In genomic region chr3:47362704-47363103, GRCh38 we compare ENCODE assay signal across 13 cellular contexts. TPM values are rescaled to one million over a fixed set of nuclear protein-coding genes. Genes with fewer than 3 reads are reported as not detected.
DNase-seq lines count a peak whose midpoint lies in the region; ATAC-seq and TF ChIP-seq lines count a peak whose summit lies in the region.
"Had no signal": no experiment of that assay in that cellular context is flagged by ENCODE, and none has a peak within 500 bp of the region (broad histone marks: within the 10 kb centered on the region; RNA-seq: fewer than 3 reads in every experiment).

No MANE protein-coding gene starts in this region.

- H3K9me2 ChIP-seq in Karpas-422 (replicated peaks; ENCODE audit: insufficient read depth, low read length) = no peaks in the 10 kb centered on the region
- H3K9me2 ChIP-seq: SK-N-SH had no signal

- H3K4me1 ChIP-seq in BLaER1 = peaks cover 14% of the 10 kb centered on the region
- peaks cover 7% of the 10 kb centered on the region; the same call in 1 of the 2 replicates for H3K4me1 ChIP-seq in Karpas-422 (ENCODE audit: low read length)
- H3K4me1 ChIP-seq: colonic mucosa had no signal

- peak overlapping the region; percentile 32; the same call in 1 of the 2 replicates for H2AFZ ChIP-seq in Karpas-422 (ENCODE audit: low read length)

- no peak overlapping the region for H3K9ac ChIP-seq in BLaER1
- H3K9ac ChIP-seq in Karpas-422 (ENCODE audit: low read length) = no peak overlapping the region
- H3K9ac ChIP-seq: SK-N-SH had no signal

- H3K9me3 ChIP-seq in BLaER1 (peaks cover 49% of the 10 kb centered on the region), Karpas-422 (ENCODE audit: low read length) (peaks cover 14% of the 10 kb centered on the region; the same call in 1 of the 2 replicates)
- H3K9me3 ChIP-seq: SK-N-SH had no signal

- H3K4me1 Mint-ChIP-seq in activated T-helper 2 cell treated with anti-CD3 and anti-CD28 coated beads, Interferon-gamma antibody, Interleukin-2, Interleukin-4, amounts not matched to agents 10 μg/mL and 5 μg/mL and 100 μg/mL, durations not matched to agents 14 hours and 24 hours and 36 hours (ENCODE audit: low read depth) = peaks cover 14% of the 10 kb centered on the region

- H3K27me3 Mint-ChIP-seq in activated T-helper 2 cell treated with anti-CD3 and anti-CD28 coated beads, Interferon-gamma antibody, Interleukin-2, Interleukin-4, amounts not matched to agents 10 μg/mL and 5 μg/mL and 100 μg/mL, durations not matched to agents 14 hours and 24 hours and 36 hours (ENCODE audit: low read depth) = no peaks in the 10 kb centered on the region

- no peak overlapping the region for H3K4me3 Mint-ChIP-seq in activated T-helper 2 cell treated with anti-CD3 and anti-CD28 coated beads, Interferon-gamma antibody, Interleukin-2, Interleukin-4, amounts not matched to agents 10 μg/mL and 5 μg/mL and 100 μg/mL, durations not matched to agents 14 hours and 24 hours and 36 hours (ENCODE audit: low read depth)

- H3K36me3 Mint-ChIP-seq in activated T-helper 2 cell treated with anti-CD3 and anti-CD28 coated beads, Interferon-gamma antibody, Interleukin-2, Interleukin-4, amounts not matched to agents 10 μg/mL and 5 μg/mL and 100 μg/mL, durations not matched to agents 14 hours and 24 hours and 36 hours (ENCODE audit: low read depth) = peaks cover 8% of the 10 kb centered on the region

- no peak for DNase-seq in Karpas-422
- no peak for DNase-seq in activated T-helper 2 cell treated with anti-CD3 and anti-CD28 coated beads, Interferon-gamma antibody, Interleukin-2, Interleukin-4, amounts not matched to agents 10 μg/mL and 5 μg/mL and 100 μg/mL, durations not matched to agents 14 hours and 24 hours and 36 hours (ENCODE audit: low spot score)
- DNase-seq in lung microvascular endothelial cell (ENCODE audit: low read depth in 2 of 2) = peak; percentile 82 to 84
- DNase-seq in GM10248 (ENCODE audit: extremely low spot score) = no peak
- DNase-seq: colonic mucosa; glutamatergic neuron; NCI-H226; SK-N-SH; stimulated activated CD4-positive, alpha-beta T cell treated with anti-CD3 and anti-CD28 coated beads, Interleukin-12 subunit alpha, Interleukin-12 subunit beta, amount 100 ng/mL, for 4 hours had no signal

- H3K27ac Mint-ChIP-seq in activated T-helper 2 cell treated with anti-CD3 and anti-CD28 coated beads, Interferon-gamma antibody, Interleukin-2, Interleukin-4, amounts not matched to agents 10 μg/mL and 5 μg/mL and 100 μg/mL, durations not matched to agents 14 hours and 24 hours and 36 hours = peak overlapping the region; percentile 2

- H4K20me1 ChIP-seq in BLaER1 = no peaks in the 10 kb centered on the region
- H4K20me1 ChIP-seq in Karpas-422 (ENCODE audit: insufficient read depth, low read depth, low read length) = no peaks in the 10 kb centered on the region

- no peaks in the 10 kb centered on the region for H3K27me3 ChIP-seq in BLaER1
- no peaks in the 10 kb centered on the region for H3K27me3 ChIP-seq in Karpas-422 (ENCODE audit: low read length)
- H3K27me3 ChIP-seq: colonic mucosa had no signal

- no peak for ATAC-seq in HG03342 (IDR thresholded peaks at IDR 0.05; ENCODE audit: unreplicated experiment)
- ATAC-seq in HG02885 (IDR thresholded peaks at IDR 0.05; ENCODE audit: poor library complexity, unreplicated experiment) = no peak
- no peak for ATAC-seq in GM19467 (IDR thresholded peaks at IDR 0.05; ENCODE audit: unreplicated experiment)

- H3K27ac ChIP-seq in BLaER1 = peak overlapping the region; percentile 28
- H3K27ac ChIP-seq in Karpas-422 (ENCODE audit: low read length) = no peak overlapping the region
- H3K27ac ChIP-seq: colonic mucosa had no signal

- intact Hi-C loops in activated T-helper 2 cell treated with anti-CD3 and anti-CD28 coated beads, Interferon-gamma antibody, Interleukin-2, Interleukin-4, amounts not matched to agents 10 μg/mL and 5 μg/mL and 100 μg/mL, durations not matched to agents 14 hours and 24 hours and 36 hours (cut with micrococcal nuclease) = no loop called here

- peaks cover 26% of the 10 kb centered on the region for H3K9me3 Mint-ChIP-seq in activated T-helper 2 cell treated with anti-CD3 and anti-CD28 coated beads, Interferon-gamma antibody, Interleukin-2, Interleukin-4, amounts not matched to agents 10 μg/mL and 5 μg/mL and 100 μg/mL, durations not matched to agents 14 hours and 24 hours and 36 hours

- no peak for TF ChIP-seq CTCF in GM10248 (IDR thresholded peaks at IDR 0.05; ENCODE audit: control extremely low read depth, extremely low read depth, low read depth, missing control alignments)

- CTCF ChIA-PET in GM10248 (lab: Yijun Ruan, JAX) = interaction anchor here (1.1 to 1.7 kb wide), 5 partner anchors 9 to 112 kb away, joined by 3 to 5 read pairs (median 3); no protein-coding TSS in a partner anchor

- 0 out of 2 replicates have a peak, but pooled peaks cover 9% of the 10 kb centered on the region for H3K36me3 ChIP-seq in BLaER1
- no peaks in the 10 kb centered on the region for H3K36me3 ChIP-seq in Karpas-422 (ENCODE audit: insufficient read depth, low read length)
- H3K36me3 ChIP-seq: colonic mucosa had no signal

- POLR2A ChIA-PET in GM10248 (lab: Yijun Ruan, JAX) = interaction anchor here (1.5 kb wide), 1 partner anchor 18 kb away, joined by 4 read pairs; the partner anchor contains the start of gene PTPN23

- H3K4me3 ChIP-seq in BLaER1 (peak overlapping the region; percentile 42), Karpas-422 (ENCODE audit: low read length) (no peak overlapping the region)
- H3K4me3 ChIP-seq: colonic mucosa had no signal

- H3K4me2 ChIP-seq in BLaER1 = peak overlapping the region; percentile 65
- no peak overlapping the region for H3K4me2 ChIP-seq in Karpas-422 (ENCODE audit: low read depth, low read length, poor library complexity, severe bottlenecking)
- H3K4me2 ChIP-seq: SK-N-SH had no signal

- H3K79me2 ChIP-seq in Karpas-422 (ENCODE audit: low read length) = no peaks in the 10 kb centered on the region

RNA-seq across cellular contexts. Expression of gene PTPN23, which starts 18.1 kb away (rescaled TPM):
- 7.9 and 25.5 TPM in 2 replicates for total RNA-seq in Karpas-422 (2014; rRNA removed; shearing (Covaris generic); ENCODE audit: low replicate concordance)
- total RNA-seq in activated T-helper 2 cell treated with anti-CD3 and anti-CD28 coated beads, Interferon-gamma antibody, Interleukin-2, Interleukin-4, amounts not matched to agents 10 μg/mL and 5 μg/mL and 100 μg/mL, durations not matched to agents 14 hours and 24 hours and 36 hours = 35.7 and 38.3 TPM in 2 replicates
- 10.5 and 14.1 TPM in 2 replicates for total RNA-seq in lung microvascular endothelial cell

Comparison
In these comparisons a context has a peak if more than half of its experiments do, and no peak if none do; other contexts are left out.
1. DNase-seq: peak in lung microvascular endothelial cell (2 of 2); none in Karpas-422 (single experiment), activated T-helper 2 cell treated with anti-CD3 and anti-CD28 coated beads, Interferon-gamma antibody, Interleukin-2, Interleukin-4, amounts not matched to agents 10 μg/mL and 5 μg/mL and 100 μg/mL, durations not matched to agents 14 hours and 24 hours and 36 hours (single experiment) and GM10248 (single experiment).